8 cellular contexts compared by ENCODE assay signal in the genomic region with DNA sequence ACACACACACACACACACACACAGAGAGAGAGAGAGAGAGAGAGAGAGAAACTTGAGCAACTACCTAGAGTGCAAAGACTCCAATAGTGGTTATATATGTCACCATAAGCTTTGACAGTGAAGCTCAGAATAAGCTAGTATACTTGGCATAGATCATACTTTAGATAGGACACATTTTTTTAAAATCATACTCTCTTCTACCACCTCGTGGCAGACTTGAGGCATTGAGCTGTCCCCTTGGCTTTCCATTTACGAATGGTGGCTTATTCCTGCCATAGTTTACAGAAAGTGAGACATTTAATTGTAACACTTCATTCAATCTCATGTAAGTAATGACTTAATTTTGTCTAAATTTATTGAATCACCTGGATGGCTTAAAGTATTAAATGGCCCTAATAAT.
DNase-seq lines count a peak whose midpoint lies in the region; ATAC-seq and TF ChIP-seq lines count a peak whose summit lies in the region.

No MANE protein-coding gene starts in this region.

- H3K9me2 ChIP-seq in PC-9 (ENCODE audit: insufficient read depth) = no peaks in the 10 kb centered on the region

- no peak overlapping the region for H3K4me3 ChIP-seq in PC-9
- H3K4me3 ChIP-seq in heart left ventricle = no peak overlapping the region

- H3K9me3 ChIP-seq in PC-9 (ENCODE audit: insufficient read depth, low read depth) (no peaks in the 10 kb centered on the region), heart left ventricle (no peaks in the 10 kb centered on the region)

- TF ChIP-seq CTCF in AG09319 (IDR thresholded peaks at IDR 0.05; ENCODE audit: low read depth, low read length) = peak; percentile 30
- TF ChIP-seq CTCF in PC-9 (conservative IDR thresholded peaks at IDR 0.05) = peak; percentile 54; the same call in 1 of the 2 replicates
- peak in 4 of 12 donors; percentile 19 to 36 (median 32) for TF ChIP-seq CTCF in heart left ventricle (IDR thresholded peaks at IDR 0.05)

- H3K4me1 ChIP-seq in PC-9 (replicated peaks; ENCODE audit: insufficient read depth) (0 out of 2 replicates have a peak, but pooled peaks cover 5% of the 10 kb centered on the region), heart left ventricle (peaks cover 0 to 6% (median 0%) of the 10 kb centered on the region in 12 donors)

- TF ChIP-seq POLR2A in GM18505 (IDR thresholded peaks at IDR 0.05; ENCODE audit: borderline replicate concordance, extremely low read depth, insufficient read depth, insufficient read length) (no peak), heart left ventricle (IDR thresholded peaks at IDR 0.05) (no peak)

- H3K36me3 ChIP-seq in PC-9 (ENCODE audit: low read depth) (no peaks in the 10 kb centered on the region), heart left ventricle (no peaks in the 10 kb centered on the region)

- H3F3A ChIP-seq in PC-9 (ENCODE audit: insufficient read depth, low read depth) = no peaks in the 10 kb centered on the region

- H3K4me2 ChIP-seq in PC-9 = no peak overlapping the region

- 53 to 79% (median 58%) methylated on average over 2 of the region's 2 CpGs for WGBS in heart left ventricle, 4 donors

- H3K27me3 ChIP-seq in PC-9 (ENCODE audit: insufficient read depth, low read depth) = no peaks in the 10 kb centered on the region
- no peaks in the 10 kb centered on the region for H3K27me3 ChIP-seq in heart left ventricle

- ATAC-seq in GM18505 (IDR thresholded peaks at IDR 0.05; ENCODE audit: unreplicated experiment) (peak; percentile 73), HG02981 (IDR thresholded peaks at IDR 0.05; ENCODE audit: unreplicated experiment) (peak; percentile 70), heart left ventricle (no peak), GM19324 (IDR thresholded peaks at IDR 0.05; ENCODE audit: low FRiP score, unreplicated experiment) (no peak)

- no peaks in the 10 kb centered on the region for H3K79me2 ChIP-seq in PC-9 (ENCODE audit: low read depth)

- no peak overlapping the region for H2AFZ ChIP-seq in PC-9

- H4K20me1 ChIP-seq in PC-9 (ENCODE audit: insufficient read depth) = no peaks in the 10 kb centered on the region

- POLR2A ChIA-PET in PC-9 (lab: Charles Lee; ENCODE audit: unreplicated experiment) = no interaction called here

- BruUV-seq in PC-9 (replicated peaks; lab: Mats Ljungman, UMichigan) = no TSS peak

- no peak for DNase-seq in AG09319 (ENCODE audit: extremely low read depth, low read depth)
- DNase-seq in PC-9 = peak in 1 of 2 experiments; percentile 43
- peak; percentile 31 for DNase-seq in iPS-NIHi11 (ENCODE audit: low spot score)
- DNase-seq in NCI-H2029 treated with DMSO at 0.1 percent for 48 hours (lab: John Stamatoyannopoulos, UW) = no peak
- DNase-seq in heart left ventricle = no peak

- no peak overlapping the region for H3K27ac ChIP-seq in PC-9
- H3K27ac ChIP-seq in heart left ventricle = no peak overlapping the region

- CTCF ChIA-PET in PC-9 (lab: Charles Lee) = interaction anchor here (0.7 kb wide), 1 partner anchor 37 kb away, joined by 10 read pairs; no protein-coding TSS in a partner anchor

- intact Hi-C loops in PC-9 (cut with micrococcal nuclease; ENCODE audit: unreplicated experiment) = no loop called here
- intact Hi-C loops in heart left ventricle (cut with DNase I) = no loop called here

Comparison
In these comparisons a context has a peak if more than half of its experiments do, and no peak if none do; other contexts are left out.
1. ATAC-seq: peak in GM18505 (single experiment) and HG02981 (single experiment); none in heart left ventricle (0 of 4) and GM19324 (single experiment).